1 cellular context compared by ENCODE assay signal in genomic region chr19:7101498-7102253, GRCh38.
TF ChIP-seq lines count a peak whose summit lies in the region.

No MANE protein-coding gene starts in this region.

TF ChIP-seq in HepG2, 621 proteins besides CTCF, POLR2A, EP300 and RAD21 (continues in another document):
- TF ChIP-seq PBX3 (CRISPR knock-in tag; IDR thresholded peaks at IDR 0.05; ENCODE audit: borderline replicate concordance) (no peak), ETV5 (CRISPR knock-in tag; IDR thresholded peaks at IDR 0.05; ENCODE audit: borderline replicate concordance) (no peak), RERE (CRISPR knock-in tag; IDR thresholded peaks at IDR 0.05; ENCODE audit: low read depth) (no peak), MTERF4 (CRISPR knock-in tag; IDR thresholded peaks at IDR 0.05) (0 out of 2 replicates have a peak, but pooled peaks have one; percentile 40), ZBTB34 (CRISPR knock-in tag; IDR thresholded peaks at IDR 0.05) (no peak), LCORL (IDR thresholded peaks at IDR 0.05) (no peak), LCORL (CRISPR knock-in tag; IDR thresholded peaks at IDR 0.05) (peak; percentile 26; the same call in 1 of the 2 replicates), FOXP1 (IDR thresholded peaks at IDR 0.05) (no peak), FOXP1 (CRISPR knock-in tag; IDR thresholded peaks at IDR 0.05) (0 out of 2 replicates have a peak, but pooled peaks have one; percentile 40), HNRNPK (IDR thresholded peaks at IDR 0.05; ENCODE audit: low read depth, low read length, poor library complexity, severe bottlenecking) (no peak), BATF2 (CRISPR knock-in tag; IDR thresholded peaks at IDR 0.05) (no peak), IKZF5 (CRISPR knock-in tag; IDR thresholded peaks at IDR 0.05) (no peak), ZFP36L1 (CRISPR knock-in tag; IDR thresholded peaks at IDR 0.05) (no peak), E2F5 (CRISPR knock-in tag; conservative IDR thresholded peaks at IDR 0.05) (no peak), STAG1 (CRISPR knock-in tag; IDR thresholded peaks at IDR 0.05) (no peak), ELF3 (CRISPR knock-in tag; IDR thresholded peaks at IDR 0.05) (no peak), ZNF772 (CRISPR knock-in tag; IDR thresholded peaks at IDR 0.05) (no peak), ZSCAN30 (CRISPR knock-in tag; IDR thresholded peaks at IDR 0.05) (no peak), ARID4A (CRISPR knock-in tag; IDR thresholded peaks at IDR 0.05; ENCODE audit: borderline replicate concordance) (0 out of 2 replicates have a peak, but pooled peaks have one; percentile 0), ZNF331 (CRISPR knock-in tag; IDR thresholded peaks at IDR 0.05) (no peak), PHF5A (CRISPR knock-in tag; IDR thresholded peaks at IDR 0.05; ENCODE audit: low read depth, unreplicated experiment) (no peak), HNRNPLL (IDR thresholded peaks at IDR 0.05; ENCODE audit: low read depth, low read length, poor library complexity, severe bottlenecking) (no peak), PRDM4 (CRISPR knock-in tag; IDR thresholded peaks at IDR 0.05; ENCODE audit: borderline replicate concordance) (no peak), ZBTB39 (CRISPR knock-in tag; IDR thresholded peaks at IDR 0.05) (no peak), PAWR (CRISPR knock-in tag; IDR thresholded peaks at IDR 0.05; ENCODE audit: borderline replicate concordance) (no peak), TGIF2 (CRISPR knock-in tag; IDR thresholded peaks at IDR 0.05) (no peak), FOXC1 (CRISPR knock-in tag; IDR thresholded peaks at IDR 0.05; ENCODE audit: borderline replicate concordance) (no peak), ZNF333 (CRISPR knock-in tag; IDR thresholded peaks at IDR 0.05; ENCODE audit: borderline replicate concordance) (no peak), MTA1 (CRISPR knock-in tag; IDR thresholded peaks at IDR 0.05; ENCODE audit: borderline replicate concordance) (no peak), ESRRA (CRISPR knock-in tag; IDR thresholded peaks at IDR 0.05; ENCODE audit: low read depth) (no peak), GATAD1 (CRISPR knock-in tag; IDR thresholded peaks at IDR 0.05) (no peak), ZBTB21 (CRISPR knock-in tag; IDR thresholded peaks at IDR 0.05) (no peak)
